In genomic region chr11:43311791-43312607, GRCh38 we compare ENCODE assay signal across 8 cellular contexts. TPM values are rescaled to one million over a fixed set of nuclear protein-coding genes. Genes with fewer than 3 reads are reported as not detected.
DNase-seq lines count a peak whose midpoint lies in the region; ATAC-seq, FAIRE-seq and TF ChIP-seq lines count a peak whose summit lies in the region.

API5 (plus strand) TSS chr11:43311996; CDS start chr11:43312128, 132 bp downstream.

- H3K27ac ChIP-seq in BLaER1: peak within 1 kb of the TSS; percentile 94

- H3K27me3 Mint-ChIP-seq in activated CD4-positive, alpha-beta T cell treated with anti-CD3 and anti-CD28 coated beads for 36 hours: no peaks in the 10 kb centered on the region

- intact Hi-C loops in activated CD4-positive, alpha-beta T cell treated with anti-CD3 and anti-CD28 coated beads for 36 hours (cut with DNase I, micrococcal nuclease): loop anchor here (1.0 to 5.0 kb wide), 8 partner anchors 46 to 570 kb away; partner anchors contain the start of genes HSD17B12 (in 2 of the 2), TTC17 (in 2 of the 2) and ALKBH3 (in 1 of the 2)

- H3K9me3 ChIP-seq in BLaER1: no peaks in the 10 kb centered on the region

- CTCF ChIA-PET in activated CD4-positive, alpha-beta T cell treated with anti-CD3 and anti-CD28 coated beads for 36 hours (lab: Charles Lee): interaction anchor here (0.6 to 2.2 kb wide), 13 partner anchors 11 to 107 kb away, joined by 3 to 20 read pairs (median 5); partner anchors contain the start of gene TTC17

- peak within 1 kb of the TSS; percentile 97 for H3K4me3 ChIP-seq in BLaER1
- H3K4me3 ChIP-seq in choroid plexus epithelial cell (ENCODE audit: low read depth, low read length): peak within 1 kb of the TSS; percentile 92

- DNase-seq in GM19239 (ENCODE audit: insufficient read length, low spot score): peak; percentile 58
- peak; percentile 90 to 93 for DNase-seq in NCI-H524 (lab: John Stamatoyannopoulos, UW)
- DNase-seq in activated CD4-positive, alpha-beta T cell treated with anti-CD3 and anti-CD28 coated beads for 36 hours: peak; percentile 97
- peak; percentile 96 for DNase-seq in choroid plexus epithelial cell (ENCODE audit: low read depth)
- peak; percentile 94 for DNase-seq in kidney glomerular epithelial cell (lab: John Stamatoyannopoulos, UW)
- DNase-seq in stimulated activated CD4-positive, alpha-beta T cell treated with anti-CD3 and anti-CD28 coated beads, Interleukin-1b, Interleukin-23, amount 100 ng/mL, for 1 hour (ENCODE audit: low read depth in 2 of 2): peak; percentile 74 to 84

- peak; percentile 88 for TF ChIP-seq CTCF in choroid plexus epithelial cell (conservative IDR thresholded peaks at IDR 0.05; ENCODE audit: low read depth, low read length)

- no peaks in the 10 kb centered on the region for H3K27me3 ChIP-seq in BLaER1

- peak within 1 kb of the TSS; percentile 95 for H3K9ac ChIP-seq in BLaER1

- H3K4me2 ChIP-seq in BLaER1: peak within 1 kb of the TSS; percentile 85

- ATAC-seq in HG03457 (IDR thresholded peaks at IDR 0.05; ENCODE audit: unreplicated experiment): peak; percentile 98
- ATAC-seq in activated CD4-positive, alpha-beta T cell treated with anti-CD3 and anti-CD28 coated beads for 36 hours: peak; percentile 97

- peak; percentile 97 for FAIRE-seq in GM19239 (lab: Jason Lieb, UNC)

- H3K4me1 ChIP-seq in BLaER1: peaks cover 37% of the 10 kb centered on the region

- peaks cover 9% of the 10 kb centered on the region for H3K36me3 Mint-ChIP-seq in activated CD4-positive, alpha-beta T cell treated with anti-CD3 and anti-CD28 coated beads for 36 hours (ENCODE audit: low read depth)

- H3K4me1 Mint-ChIP-seq in activated CD4-positive, alpha-beta T cell treated with anti-CD3 and anti-CD28 coated beads for 36 hours: peaks cover 42% of the 10 kb centered on the region

- peaks cover 52% of the 10 kb centered on the region for H4K20me1 ChIP-seq in BLaER1

- H3K36me3 ChIP-seq in BLaER1: no peaks in the 10 kb centered on the region

- peak within 1 kb of the TSS; percentile 96 for H3K27ac Mint-ChIP-seq in activated CD4-positive, alpha-beta T cell treated with anti-CD3 and anti-CD28 coated beads for 36 hours

- H3K4me3 Mint-ChIP-seq in activated CD4-positive, alpha-beta T cell treated with anti-CD3 and anti-CD28 coated beads for 36 hours: peak within 1 kb of the TSS; percentile 95

- POLR2A ChIA-PET in activated CD4-positive, alpha-beta T cell treated with anti-CD3 and anti-CD28 coated beads for 36 hours (lab: Charles Lee): interaction anchor here (0.6 to 1.9 kb wide), 6 partner anchors 45 to 568 kb away, joined by 3 to 15 read pairs (median 3); partner anchors contain the start of genes HSD17B12 and TTC17

- H3K9me3 Mint-ChIP-seq in activated CD4-positive, alpha-beta T cell treated with anti-CD3 and anti-CD28 coated beads for 36 hours (ENCODE audit: low read depth): no peaks in the 10 kb centered on the region

RNA-seq across cellular contexts. Expression of gene API5, which starts in this region (rescaled TPM):
- total RNA-seq in activated CD4-positive, alpha-beta T cell treated with anti-CD3 and anti-CD28 coated beads for 36 hours: 100 to 1,000 TPM; 133 to 163 TPM

Comparison
In these comparisons a context has a peak if more than half of its experiments do, and no peak if none do; other contexts are left out.
1. Peak in every context shown above with its lines: DNase-seq, ATAC-seq, H3K4me3 ChIP-seq and H3K27ac ChIP-seq.